ENCODE assay signal across 25 cellular contexts in the genomic region with DNA sequence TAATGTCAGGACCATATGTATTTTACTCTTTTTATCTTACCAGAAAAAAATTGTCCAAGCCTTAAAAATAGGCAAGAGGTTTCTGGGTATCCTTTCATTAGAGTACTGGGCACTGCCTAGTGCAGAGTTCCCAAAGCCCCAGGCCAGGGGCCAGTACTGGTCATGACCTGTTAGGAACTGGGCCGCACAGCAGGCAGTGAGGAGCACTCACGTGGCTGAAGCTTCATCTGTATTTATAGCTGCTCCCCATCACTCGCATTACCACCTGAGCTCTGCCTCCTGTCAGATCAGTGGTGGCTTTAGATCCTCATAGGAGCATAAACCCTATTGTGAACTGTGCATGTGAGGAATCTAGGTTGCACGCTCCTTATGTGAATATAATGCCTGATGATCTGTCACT.
DNase-seq lines count a peak whose midpoint lies in the region; ATAC-seq, FAIRE-seq and TF ChIP-seq lines count a peak whose summit lies in the region.
"Had no signal": no experiment of that assay in that cellular context is flagged by ENCODE, and none has a peak within 500 bp of the region (broad histone marks: within the 10 kb centered on the region; RNA-seq: fewer than 3 reads in every experiment).

No MANE protein-coding gene starts in this region.

- no peaks in the 10 kb centered on the region for H4K20me1 ChIP-seq in GM23338 (replicated peaks; ENCODE audit: insufficient read depth)
- H4K20me1 ChIP-seq: BLaER1 treated with 17β-estradiol and CSF1 and Interleukin-3, amounts not matched to agents 10 nM and 100 nM had no signal

- no peaks in the 10 kb centered on the region for H3F3A ChIP-seq in GM23338 (replicated peaks; ENCODE audit: low read depth)

- H3K4me1 ChIP-seq in GM23338 (ENCODE audit: insufficient read depth) (peaks cover 19% of the 10 kb centered on the region), HEK293 (ENCODE audit: control insufficient read depth, insufficient read depth, low read length) (no peaks in the 10 kb centered on the region), kidney (ENCODE audit: control insufficient read depth in 1 of 2, insufficient read depth in 1 of 2, low read depth in 1 of 2, low read length in 2 of 2) (peaks cover 0 to 4% of the 10 kb centered on the region in 2 donors)
- H3K4me1 ChIP-seq: BLaER1 treated with 17β-estradiol and CSF1 and Interleukin-3, amounts not matched to agents 10 nM and 100 nM had no signal

- H3K27me3 Mint-ChIP-seq in GM23338 (ENCODE audit: insufficient read depth, low read depth, poor library complexity) = peaks cover 3% of the 10 kb centered on the region
- H3K27me3 Mint-ChIP-seq in T-helper 2 cell treated with Interferon-gamma antibody and Interleukin-4, amounts not matched to agents 5 μg/mL and 100 μg/mL, for 36 hours (ENCODE audit: low read depth) = peaks cover 21% of the 10 kb centered on the region

- TF ChIP-seq CTCF in GM23338 (conservative IDR thresholded peaks at IDR 0.05; ENCODE audit: low read depth in 2 of 2) (no peak), HEK293 (tag by site-specific recombination; IDR thresholded peaks at IDR 0.05) (no peak), kidney (IDR thresholded peaks at IDR 0.05; ENCODE audit: borderline replicate concordance, extremely low read depth, insufficient read depth) (no peak)

- H3K9me2 ChIP-seq in GM23338 (ENCODE audit: insufficient read depth) = peaks cover 6% of the 10 kb centered on the region; the same call in 1 of the 2 replicates

- no peak overlapping the region for H2AFZ ChIP-seq in GM23338
- H2AFZ ChIP-seq: GM23248 had no signal

- H3K4me3 Mint-ChIP-seq in GM23338 = no peak overlapping the region
- no peak overlapping the region for H3K4me3 Mint-ChIP-seq in T-helper 2 cell treated with Interferon-gamma antibody and Interleukin-4, amounts not matched to agents 5 μg/mL and 100 μg/mL, for 36 hours
- H3K4me3 Mint-ChIP-seq: CD14-positive monocyte; CD4-positive, alpha-beta T cell; CD8-positive, alpha-beta memory T cell had no signal

- H3K9ac ChIP-seq in kidney (ENCODE audit: low read length in 2 of 2) = no peak overlapping the region
- H3K9ac ChIP-seq: BLaER1 treated with 17β-estradiol and CSF1 and Interleukin-3, amounts not matched to agents 10 nM and 100 nM; GM23248 had no signal

- no peak overlapping the region for H3K4me3 ChIP-seq in GM23338
- H3K4me3 ChIP-seq in HEK293 (ENCODE audit: low read depth, low read length) = no peak overlapping the region
- no peak overlapping the region for H3K4me3 ChIP-seq in kidney (ENCODE audit: low read length in 2 of 2)
- H3K4me3 ChIP-seq: A549; BLaER1 treated with 17β-estradiol and CSF1 and Interleukin-3, amounts not matched to agents 10 nM and 100 nM; GM12878; GM23248; HAP-1 had no signal

- no peak for FAIRE-seq in kidney (lab: Jason Lieb, UNC)
- FAIRE-seq: A549, D721Med, GM12878, GM19239, H54 had no signal

- ATAC-seq in GM23338 = no peak
- ATAC-seq in stimulated activated naive CD8-positive, alpha-beta T cell treated with anti-CD3 and anti-CD28 coated beads, Interleukin-15, Interleukin-2, amounts not matched to agents 100 U/mL and 50 U/mL, for 24 hours = no peak
- ATAC-seq: A549, GM12878 had no signal

- H3K36me3 ChIP-seq in GM23338 (ENCODE audit: insufficient read depth) = peaks cover 6% of the 10 kb centered on the region
- no peaks in the 10 kb centered on the region for H3K36me3 ChIP-seq in HEK293 (ENCODE audit: control insufficient read depth in 2 of 2, insufficient read depth in 1 of 2, low read length in 2 of 2)
- no peaks in the 10 kb centered on the region for H3K36me3 ChIP-seq in kidney (ENCODE audit: control insufficient read depth in 1 of 2, insufficient read depth in 2 of 2, low read length in 2 of 2)
- H3K36me3 ChIP-seq: BE2C; BLaER1 treated with 17β-estradiol and CSF1 and Interleukin-3, amounts not matched to agents 10 nM and 100 nM; HAP-1 had no signal

- POLR2A ChIA-PET in HEK293 (lab: Yijun Ruan, JAX) = interaction anchor here (0.6 kb wide), 1 partner anchor 9 kb away, joined by 4 read pairs; no protein-coding TSS in a partner anchor

- intact Hi-C loops in kidney (cut with DNase I) = no loop called here

- no peaks in the 10 kb centered on the region for H3K79me2 ChIP-seq in GM23338 (replicated peaks; ENCODE audit: insufficient read depth)

- no peak overlapping the region for H3K4me2 ChIP-seq in GM23338
- H3K4me2 ChIP-seq: A549; BLaER1 treated with 17β-estradiol and CSF1 and Interleukin-3, amounts not matched to agents 10 nM and 100 nM had no signal

- no peak overlapping the region for H3K27ac ChIP-seq in GM23338 (ENCODE audit: low read depth)
- no peak overlapping the region for H3K27ac ChIP-seq in HEK293 (ENCODE audit: extremely low read depth, low read depth, low read length)
- H3K27ac ChIP-seq in kidney (ENCODE audit: low read depth in 2 of 2, low read length in 2 of 2) = no peak overlapping the region
- H3K27ac ChIP-seq: A549; BLaER1 treated with 17β-estradiol and CSF1 and Interleukin-3, amounts not matched to agents 10 nM and 100 nM; GM23248 had no signal

- DNase-seq in GM23338 (ENCODE audit: low spot score) (no peak), kidney (peak; percentile 42), NCI-H1436 treated with DMSO at 0.1 percent for 48 hours (lab: John Stamatoyannopoulos, UW) (no peak)
- no peak for DNase-seq in T-helper 2 cell treated with Interferon-gamma antibody and Interleukin-4, amounts not matched to agents 5 μg/mL and 100 μg/mL, for 36 hours (ENCODE audit: low spot score)
- no peak for DNase-seq in stimulated activated naive CD8-positive, alpha-beta T cell treated with anti-CD3 and anti-CD28 coated beads, Interleukin-15, Interleukin-2, amounts not matched to agents 100 U/mL and 50 U/mL, for 24 hours
- DNase-seq: 8988T; ACHN; AML-193; BE2C; CD4-positive, alpha-beta T cell; CD8-positive, alpha-beta memory T cell; DMS 273 treated with DMSO at 0.1 percent for 48 hours; DMS79; EL; GDM1; GM23248 had no signal

- H3K27me3 ChIP-seq in GM23338 (ENCODE audit: insufficient read depth) = no peaks in the 10 kb centered on the region
- H3K27me3 ChIP-seq: BE2C; BLaER1 treated with 17β-estradiol and CSF1 and Interleukin-3, amounts not matched to agents 10 nM and 100 nM had no signal

- peaks cover 23% of the 10 kb centered on the region for H3K4me1 Mint-ChIP-seq in GM23338
- peaks cover 3% of the 10 kb centered on the region for H3K4me1 Mint-ChIP-seq in T-helper 2 cell treated with Interferon-gamma antibody and Interleukin-4, amounts not matched to agents 5 μg/mL and 100 μg/mL, for 36 hours (ENCODE audit: low read depth)

- peaks cover 8% of the 10 kb centered on the region; the same call in 2 of the 3 replicates for H3K36me3 Mint-ChIP-seq in GM23338 (ENCODE audit: low read depth)
- peaks cover 1% of the 10 kb centered on the region for H3K36me3 Mint-ChIP-seq in T-helper 2 cell treated with Interferon-gamma antibody and Interleukin-4, amounts not matched to agents 5 μg/mL and 100 μg/mL, for 36 hours (ENCODE audit: low read depth)
- H3K36me3 Mint-ChIP-seq: CD14-positive monocyte; CD8-positive, alpha-beta memory T cell had no signal

- H3K27ac Mint-ChIP-seq in GM23338 = peak overlapping the region; percentile 63; the same call in 1 of the 2 replicates
- H3K27ac Mint-ChIP-seq in T-helper 2 cell treated with Interferon-gamma antibody and Interleukin-4, amounts not matched to agents 5 μg/mL and 100 μg/mL, for 36 hours = no peak overlapping the region
- H3K27ac Mint-ChIP-seq: CD14-positive monocyte; CD4-positive, alpha-beta T cell; CD8-positive, alpha-beta memory T cell had no signal

- H3K9me3 Mint-ChIP-seq in GM23338 = peaks cover 6% of the 10 kb centered on the region; the same call in 2 of the 3 replicates
- peaks cover 12% of the 10 kb centered on the region for H3K9me3 Mint-ChIP-seq in T-helper 2 cell treated with Interferon-gamma antibody and Interleukin-4, amounts not matched to agents 5 μg/mL and 100 μg/mL, for 36 hours
- H3K9me3 Mint-ChIP-seq: CD4-positive, alpha-beta T cell had no signal

- no peaks in the 10 kb centered on the region for H3K9me3 ChIP-seq in HEK293 (ENCODE audit: control insufficient read depth, insufficient read depth, low read depth, low read length)
- H3K9me3 ChIP-seq in kidney (ENCODE audit: control insufficient read depth in 1 of 2, low read length in 2 of 2) = no peaks in the 10 kb centered on the region
- H3K9me3 ChIP-seq: A549; BE2C; BLaER1 treated with 17β-estradiol and CSF1 and Interleukin-3, amounts not matched to agents 10 nM and 100 nM; HAP-1 had no signal

- CTCF ChIA-PET in HEK293 (lab: Yijun Ruan, JAX) = interaction anchor here (1.2 kb wide), 1 partner anchor 15 kb away, joined by 3 read pairs; no protein-coding TSS in a partner anchor

TF ChIP-seq in GM23338, 12 proteins besides CTCF, POLR2A, EP300 and RAD21 (continues in another document):
- no peak for TF ChIP-seq EZH2 (IDR thresholded peaks at IDR 0.05; ENCODE audit: low read depth, unreplicated experiment)
- no peak for TF ChIP-seq POLR2AphosphoS5 (IDR thresholded peaks at IDR 0.05; ENCODE audit: low read depth)
- TF ChIP-seq, protein P1, sequence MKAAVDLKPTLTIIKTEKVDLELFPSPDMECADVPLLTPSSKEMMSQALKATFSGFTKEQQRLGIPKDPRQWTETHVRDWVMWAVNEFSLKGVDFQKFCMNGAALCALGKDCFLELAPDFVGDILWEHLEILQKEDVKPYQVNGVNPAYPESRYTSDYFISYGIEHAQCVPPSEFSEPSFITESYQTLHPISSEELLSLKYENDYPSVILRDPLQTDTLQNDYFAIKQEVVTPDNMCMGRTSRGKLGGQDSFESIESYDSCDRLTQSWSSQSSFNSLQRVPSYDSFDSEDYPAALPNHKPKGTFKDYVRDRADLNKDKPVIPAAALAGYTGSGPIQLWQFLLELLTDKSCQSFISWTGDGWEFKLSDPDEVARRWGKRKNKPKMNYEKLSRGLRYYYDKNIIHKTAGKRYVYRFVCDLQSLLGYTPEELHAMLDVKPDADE (IDR thresholded peaks at IDR 0.05) = no peak
- TF ChIP-seq NANOG (IDR thresholded peaks at IDR 0.05; ENCODE audit: borderline replicate concordance) = no peak
- TF ChIP-seq JUNB (IDR thresholded peaks at IDR 0.05; ENCODE audit: unreplicated experiment) = no peak

TF ChIP-seq in HEK293, 187 proteins besides CTCF, POLR2A, EP300 and RAD21:
- TF ChIP-seq, protein P2, sequence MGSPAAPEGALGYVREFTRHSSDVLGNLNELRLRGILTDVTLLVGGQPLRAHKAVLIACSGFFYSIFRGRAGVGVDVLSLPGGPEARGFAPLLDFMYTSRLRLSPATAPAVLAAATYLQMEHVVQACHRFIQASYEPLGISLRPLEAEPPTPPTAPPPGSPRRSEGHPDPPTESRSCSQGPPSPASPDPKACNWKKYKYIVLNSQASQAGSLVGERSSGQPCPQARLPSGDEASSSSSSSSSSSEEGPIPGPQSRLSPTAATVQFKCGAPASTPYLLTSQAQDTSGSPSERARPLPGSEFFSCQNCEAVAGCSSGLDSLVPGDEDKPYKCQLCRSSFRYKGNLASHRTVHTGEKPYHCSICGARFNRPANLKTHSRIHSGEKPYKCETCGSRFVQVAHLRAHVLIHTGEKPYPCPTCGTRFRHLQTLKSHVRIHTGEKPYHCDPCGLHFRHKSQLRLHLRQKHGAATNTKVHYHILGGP (tag by site-specific recombination; IDR thresholded peaks at IDR 0.05) = no peak
- TF ChIP-seq ZNF48 (tag by site-specific recombination; IDR thresholded peaks at IDR 0.05) (no peak), ZSCAN30 (tag by site-specific recombination; IDR thresholded peaks at IDR 0.05) (no peak), ZNF610 (tag by site-specific recombination; IDR thresholded peaks at IDR 0.05; ENCODE audit: borderline replicate concordance) (peak; percentile 86)
